ENCODE assay signal across 8 cellular contexts in the genomic region with DNA sequence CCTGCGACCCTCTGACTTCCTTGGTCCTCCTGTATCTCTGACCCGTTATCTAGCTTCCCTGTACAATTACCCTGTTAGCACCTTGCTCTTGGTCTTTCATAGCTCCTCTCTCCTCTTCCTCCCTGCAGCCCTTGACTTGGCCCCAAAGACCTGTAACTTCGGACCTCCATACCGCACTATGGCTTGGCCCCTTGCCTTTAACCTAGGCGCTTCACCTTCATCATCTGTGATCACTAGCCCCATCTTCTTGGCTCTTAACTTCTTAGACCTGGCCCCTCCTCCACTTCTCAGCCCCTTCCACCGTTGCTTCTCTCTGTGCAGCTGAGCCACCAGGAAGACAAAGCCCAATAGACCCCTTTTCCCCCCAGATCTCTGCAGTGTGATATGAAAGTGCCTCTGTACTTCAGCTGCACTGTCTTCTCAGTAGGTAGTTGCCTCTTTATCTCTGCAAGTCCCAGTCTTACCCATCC. TPM values are rescaled to one million over a fixed set of nuclear protein-coding genes. Genes with fewer than 3 reads are reported as not detected.
DNase-seq lines count a peak whose midpoint lies in the region; ATAC-seq and TF ChIP-seq lines count a peak whose summit lies in the region.

No MANE protein-coding gene starts in this region.

- peak overlapping the region; percentile 76 for H3K9ac ChIP-seq in neural cell (ENCODE audit: low read length)

- ATAC-seq in GM21367 (IDR thresholded peaks at IDR 0.05; ENCODE audit: unreplicated experiment), result no peak

- POLR2A ChIA-PET in HEK293T (lab: Yijun Ruan, JAX), result interaction anchor here (1.0 to 3.1 kb wide), 24 partner anchors 9 to 607 kb away, joined by 3 to 75 read pairs (median 8); a partner anchor contains a TSS

- H3K36me3 ChIP-seq in DOHH2 (ENCODE audit: control insufficient read depth, low read length) (peaks cover 43% of the 10 kb centered on the region), MG63 (peaks cover 39% of the 10 kb centered on the region), neural cell (ENCODE audit: insufficient read depth, low read length) (peaks cover 5% of the 10 kb centered on the region)

- H3K9me3 ChIP-seq in DOHH2 (ENCODE audit: control insufficient read depth, insufficient read depth, low read length) (no peaks in the 10 kb centered on the region; the same call in 1 of the 2 replicates), MG63 (peaks cover 5% of the 10 kb centered on the region; the same call in 1 of the 2 replicates), neural cell (ENCODE audit: low read length) (no peaks in the 10 kb centered on the region)

- H3K4me1 ChIP-seq in DOHH2 (ENCODE audit: control insufficient read depth, low read length), result peaks cover 44% of the 10 kb centered on the region

- TF ChIP-seq CTCF in DOHH2 (IDR thresholded peaks at IDR 0.05; ENCODE audit: low read depth, low read length, poor library complexity, severe bottlenecking), result no peak
- TF ChIP-seq CTCF in neural cell (IDR thresholded peaks at IDR 0.05; ENCODE audit: poor library complexity, severe bottlenecking), result no peak

- no peaks in the 10 kb centered on the region for H4K20me1 ChIP-seq in DOHH2 (ENCODE audit: control insufficient read depth, insufficient read depth, low read depth, low read length)
- H4K20me1 ChIP-seq in neural cell (ENCODE audit: insufficient read depth), result no peaks in the 10 kb centered on the region

- peak overlapping the region; percentile 66 for H2AFZ ChIP-seq in neural cell (ENCODE audit: low read depth, low read length)

- H3K27ac ChIP-seq in DOHH2 (ENCODE audit: low read depth, low read length) (peak overlapping the region; percentile 48), neural cell (ENCODE audit: low read length) (peak overlapping the region; percentile 30)

- H3K79me2 ChIP-seq in DOHH2 (ENCODE audit: control insufficient read depth, low read length), result peaks cover 27% of the 10 kb centered on the region
- H3K79me2 ChIP-seq in neural cell (replicated peaks; ENCODE audit: insufficient read depth, low read length), result peaks cover 16% of the 10 kb centered on the region

- CTCF ChIA-PET in HEK293T (lab: Yijun Ruan, JAX), result interaction anchor here (0.6 to 1.6 kb wide), 5 partner anchors 12 to 1401 kb away, joined by 3 to 7 read pairs (median 3); no protein-coding TSS in a partner anchor

- TF ChIP-seq EP300 in neural cell (conservative IDR thresholded peaks at IDR 0.05; ENCODE audit: poor library complexity, severe bottlenecking), result no peak

- H3F3A ChIP-seq in DOHH2 (ENCODE audit: control insufficient read depth, insufficient read depth) (peaks cover 6% of the 10 kb centered on the region; the same call in 1 of the 2 replicates), neural cell (ENCODE audit: insufficient read depth, low read length, poor library complexity, severe bottlenecking) (no peaks in the 10 kb centered on the region)

- H3K4me2 ChIP-seq in DOHH2 (ENCODE audit: low read length) (peak overlapping the region; percentile 84), neural cell (ENCODE audit: low read length) (peak overlapping the region; percentile 86)

- H3K27me3 ChIP-seq in DOHH2 (ENCODE audit: control insufficient read depth, low read length), result no peaks in the 10 kb centered on the region
- H3K27me3 ChIP-seq in MG63, result no peaks in the 10 kb centered on the region
- no peaks in the 10 kb centered on the region for H3K27me3 ChIP-seq in neural cell (ENCODE audit: insufficient read depth, low read depth, low read length)

- TF ChIP-seq RAD21 in neural cell (conservative IDR thresholded peaks at IDR 0.05), result no peak

- no peak for DNase-seq in MG63
- peak; percentile 2 for DNase-seq in dermis blood vessel endothelial cell
- DNase-seq in NCI-H1694 (lab: John Stamatoyannopoulos, UW), result no peak
- no peak for DNase-seq in HEK293T (ENCODE audit: extremely low spot score)
- no peak for DNase-seq in NCI-H2029 treated with DMSO at 0.1 percent for 48 hours (lab: John Stamatoyannopoulos, UW)

- H3K9me2 ChIP-seq in DOHH2 (replicated peaks; ENCODE audit: control insufficient read depth, low read length) (no peaks in the 10 kb centered on the region), neural cell (ENCODE audit: insufficient read depth, low read length) (no peaks in the 10 kb centered on the region)

- H3K4me3 ChIP-seq in DOHH2 (ENCODE audit: low read length) (peak overlapping the region; percentile 95), MG63 (peak overlapping the region; percentile 86), neural cell (ENCODE audit: low read length) (peak overlapping the region; percentile 77)

TF ChIP-seq in neural cell, 6 proteins besides CTCF, POLR2A, EP300 and RAD21:
- TF ChIP-seq MXI1 (conservative IDR thresholded peaks at IDR 0.05; ENCODE audit: poor library complexity, severe bottlenecking) (no peak), TAF1 (IDR thresholded peaks at IDR 0.05; ENCODE audit: low read depth) (no peak)

TF ChIP-seq in HEK293T, 16 proteins besides CTCF, POLR2A, EP300 and RAD21:
- TF ChIP-seq, protein P1, sequence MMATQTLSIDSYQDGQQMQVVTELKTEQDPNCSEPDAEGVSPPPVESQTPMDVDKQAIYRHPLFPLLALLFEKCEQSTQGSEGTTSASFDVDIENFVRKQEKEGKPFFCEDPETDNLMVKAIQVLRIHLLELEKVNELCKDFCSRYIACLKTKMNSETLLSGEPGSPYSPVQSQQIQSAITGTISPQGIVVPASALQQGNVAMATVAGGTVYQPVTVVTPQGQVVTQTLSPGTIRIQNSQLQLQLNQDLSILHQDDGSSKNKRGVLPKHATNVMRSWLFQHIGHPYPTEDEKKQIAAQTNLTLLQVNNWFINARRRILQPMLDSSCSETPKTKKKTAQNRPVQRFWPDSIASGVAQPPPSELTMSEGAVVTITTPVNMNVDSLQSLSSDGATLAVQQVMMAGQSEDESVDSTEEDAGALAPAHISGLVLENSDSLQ (IDR thresholded peaks at IDR 0.05), result no peak
- no peak for TF ChIP-seq L3MBTL2 (conservative IDR thresholded peaks at IDR 0.05)
- no peak for TF ChIP-seq SUZ12 (IDR thresholded peaks at IDR 0.05)
- TF ChIP-seq FOXM1 (IDR thresholded peaks at IDR 0.05; ENCODE audit: borderline replicate concordance), result no peak
- TF ChIP-seq NFRKB (IDR thresholded peaks at IDR 0.05), result no peak
- no peak for TF ChIP-seq ARNT (IDR thresholded peaks at IDR 0.05)
- TF ChIP-seq FOXK2 (IDR thresholded peaks at IDR 0.05), result no peak
- TF ChIP-seq BHLHE40 (IDR thresholded peaks at IDR 0.05; ENCODE audit: borderline replicate concordance), result no peak
- no peak for TF ChIP-seq TARDBP (IDR thresholded peaks at IDR 0.05)
- no peak for TF ChIP-seq ZNF384 (IDR thresholded peaks at IDR 0.05)
TF ChIP-seq in HEK293T: peak in this region for 0.

RNA-seq across cellular contexts. Expression of a gene that starts 0.7 kb away (rescaled TPM):
- 6.9 and 10.3 TPM in 2 replicates for total RNA-seq in MG63 (2014; rRNA removed; shearing (Covaris generic); ENCODE audit: low replicate concordance)
- 8.5 and 17.0 TPM in 2 replicates for total RNA-seq in dermis blood vessel endothelial cell
- 14.9 and 16.2 TPM in 2 replicates for polyA plus RNA-seq in neural cell
- 19.5 and 20.3 TPM in 2 replicates for polyA minus RNA-seq in neural cell

RNA-seq across cellular contexts. Expression of a gene that starts 29.9 kb away (rescaled TPM):
- total RNA-seq in MG63 (2014; rRNA removed; shearing (Covaris generic); ENCODE audit: low replicate concordance), result 9.0 and 31.1 TPM in 2 replicates
- 19.1 and 23.3 TPM in 2 replicates for total RNA-seq in dermis blood vessel endothelial cell
- polyA plus RNA-seq in neural cell, result 210 and 231 TPM in 2 replicates
- 96.7 and 97.8 TPM in 2 replicates for polyA minus RNA-seq in neural cell

RNA-seq across cellular contexts. Expression of a gene that starts 30.2 kb away (rescaled TPM):
- 10.3 and 15.3 TPM in 2 replicates for total RNA-seq in MG63 (2014; rRNA removed; shearing (Covaris generic); ENCODE audit: low replicate concordance)
- total RNA-seq in dermis blood vessel endothelial cell, result 8.8 and 9.7 TPM in 2 replicates
- polyA plus RNA-seq in neural cell, result 10.2 and 10.6 TPM in 2 replicates
- 10.7 and 12.4 TPM in 2 replicates for polyA minus RNA-seq in neural cell
